Comparison of ENCODE assay signal across 13 cellular contexts in the genomic region with DNA sequence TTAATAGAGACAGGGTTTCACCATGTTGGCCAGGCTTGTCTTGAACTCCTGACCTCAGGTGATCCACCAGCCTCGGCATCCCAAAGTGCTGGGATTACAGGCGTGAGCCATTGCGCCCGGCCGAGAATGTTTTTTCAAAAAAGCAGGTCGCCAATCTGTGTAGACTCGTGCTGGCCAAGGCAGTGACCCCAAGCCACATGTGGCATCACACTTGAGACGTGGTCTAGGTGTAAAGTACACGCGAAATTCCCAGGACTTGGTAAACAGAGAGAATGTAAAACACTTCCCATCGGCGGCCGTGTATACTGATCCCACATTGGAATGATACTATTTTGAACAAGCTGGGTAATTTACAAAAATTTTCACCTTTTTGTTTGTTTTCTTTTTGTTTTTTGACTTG. TPM values are rescaled to one million over a fixed set of nuclear protein-coding genes. Genes with fewer than 3 reads are reported as not detected.
A peak's percentile ranks its signal among the peaks of the same experiment; 100 is the strongest.
DNase-seq lines count a peak whose midpoint lies in the region; ATAC-seq and TF ChIP-seq lines count a peak whose summit lies in the region.
"Had no signal": no experiment of that assay in that cellular context is flagged by ENCODE, and none has a peak within 500 bp of the region (broad histone marks: within the 10 kb centered on the region; RNA-seq: fewer than 3 reads in every experiment).

No MANE protein-coding gene starts in this region.

- DNase-seq in activated naive CD8-positive, alpha-beta T cell treated with anti-CD3 and anti-CD28 coated beads for 36 hours = no peak
- no peak for DNase-seq in activated naive CD8-positive, alpha-beta T cell treated with anti-CD3 and anti-CD28 coated beads, Interleukin-2, amount 50 U/mL, for 24 hours
- DNase-seq in endodermal cell (peak; percentile 73), smooth muscle cell (lab: John Stamatoyannopoulos, UW; ENCODE audit: unreplicated experiment) (no peak), HK-2 (ENCODE audit: unreplicated experiment) (no peak), NCI-H2107 treated with DMSO at 0.1 percent for 48 hours (lab: John Stamatoyannopoulos, UW; ENCODE audit: unreplicated experiment) (no peak)
- DNase-seq: NCI-H146, Right ventricle myocardium superior, SK-N-SH had no signal

- H3K36me3 Mint-ChIP-seq in activated naive CD8-positive, alpha-beta T cell treated with anti-CD3 and anti-CD28 coated beads for 36 hours = peaks cover 6% of the 10 kb centered on the region
- H3K36me3 Mint-ChIP-seq in activated naive CD8-positive, alpha-beta T cell treated with anti-CD3 and anti-CD28 coated beads, Interleukin-2, amount 50 U/mL, for 24 hours (ENCODE audit: low read depth) = no peaks in the 10 kb centered on the region
- peaks cover 35% of the 10 kb centered on the region for H3K36me3 Mint-ChIP-seq in endodermal cell (ENCODE audit: low read depth)

- H3K36me3 ChIP-seq in HEK293 (ENCODE audit: control insufficient read depth in 2 of 2, insufficient read depth in 1 of 2, low read length in 2 of 2) = no peaks in the 10 kb centered on the region; a peak in 1 of 3 replicates
- no peaks in the 10 kb centered on the region for H3K36me3 ChIP-seq in endodermal cell (ENCODE audit: control insufficient read depth, insufficient read depth, low read length)
- H3K36me3 ChIP-seq in smooth muscle cell (ENCODE audit: low read depth) = no peaks in the 10 kb centered on the region
- H3K36me3 ChIP-seq: HAP-1 had no signal

- no peaks in the 10 kb centered on the region for H3K79me2 ChIP-seq in smooth muscle cell (ENCODE audit: low read depth)

- H3F3A ChIP-seq in smooth muscle cell (ENCODE audit: low read depth) = peaks cover 3% of the 10 kb centered on the region

- TF ChIP-seq CTCF in HEK293 (tag by site-specific recombination; IDR thresholded peaks at IDR 0.05) (no peak), endodermal cell (conservative IDR thresholded peaks at IDR 0.05) (no peak), smooth muscle cell (IDR thresholded peaks at IDR 0.05; ENCODE audit: borderline replicate concordance, insufficient read depth, poor library complexity, severe bottlenecking) (no peak)

- H3K9me3 ChIP-seq in HEK293 (ENCODE audit: control insufficient read depth, insufficient read depth, low read depth, low read length) (no peaks in the 10 kb centered on the region), endodermal cell (ENCODE audit: control insufficient read depth, low read length) (no peaks in the 10 kb centered on the region), smooth muscle cell (replicated peaks; ENCODE audit: low read depth) (no peaks in the 10 kb centered on the region)
- H3K9me3 ChIP-seq: HAP-1, SK-N-SH had no signal

- CTCF ChIA-PET in HEK293 (lab: Yijun Ruan, JAX) = interaction anchor here (0.7 to 3.5 kb wide), 13 partner anchors 10 to 581 kb away, joined by 3 to 41 read pairs (median 8); partner anchors contain the start of gene GAA

- H3K4me2 ChIP-seq in smooth muscle cell = no peak overlapping the region
- H3K4me2 ChIP-seq: SK-N-SH had no signal

- peak overlapping the region; percentile 45 for H3K27ac Mint-ChIP-seq in activated naive CD8-positive, alpha-beta T cell treated with anti-CD3 and anti-CD28 coated beads for 36 hours
- no peak overlapping the region for H3K27ac Mint-ChIP-seq in activated naive CD8-positive, alpha-beta T cell treated with anti-CD3 and anti-CD28 coated beads, Interleukin-2, amount 50 U/mL, for 24 hours
- H3K27ac Mint-ChIP-seq in endodermal cell = no peak overlapping the region

- H3K9ac ChIP-seq in endodermal cell (ENCODE audit: extremely low read depth, low read length, poor library complexity, severe bottlenecking) (no peak overlapping the region), smooth muscle cell (ENCODE audit: low read depth) (no peak overlapping the region)
- H3K9ac ChIP-seq: SK-N-SH had no signal

- H3K4me1 Mint-ChIP-seq in activated naive CD8-positive, alpha-beta T cell treated with anti-CD3 and anti-CD28 coated beads for 36 hours = peaks cover 56% of the 10 kb centered on the region
- peaks cover 68% of the 10 kb centered on the region for H3K4me1 Mint-ChIP-seq in activated naive CD8-positive, alpha-beta T cell treated with anti-CD3 and anti-CD28 coated beads, Interleukin-2, amount 50 U/mL, for 24 hours
- peaks cover 17% of the 10 kb centered on the region for H3K4me1 Mint-ChIP-seq in endodermal cell

- H3K27me3 Mint-ChIP-seq in activated naive CD8-positive, alpha-beta T cell treated with anti-CD3 and anti-CD28 coated beads for 36 hours = no peaks in the 10 kb centered on the region
- H3K27me3 Mint-ChIP-seq in activated naive CD8-positive, alpha-beta T cell treated with anti-CD3 and anti-CD28 coated beads, Interleukin-2, amount 50 U/mL, for 24 hours = no peaks in the 10 kb centered on the region
- H3K27me3 Mint-ChIP-seq in endodermal cell (ENCODE audit: insufficient read depth) = no peaks in the 10 kb centered on the region

- no peak for ATAC-seq in activated naive CD8-positive, alpha-beta T cell treated with anti-CD3 and anti-CD28 coated beads, Interleukin-2, amount 50 U/mL, for 24 hours
- ATAC-seq in GM19467 (IDR thresholded peaks at IDR 0.05; ENCODE audit: unreplicated experiment) = no peak
- ATAC-seq: Panc1 had no signal

- POLR2A ChIA-PET in HEK293 (lab: Yijun Ruan, JAX) = interaction anchor here (0.6 to 1.6 kb wide), 2 partner anchors 155 to 242 kb away, joined by 3 to 8 read pairs; partner anchors contain the start of gene CBX4

- no peak overlapping the region for H3K4me3 ChIP-seq in HEK293 (ENCODE audit: low read depth, low read length)
- H3K4me3 ChIP-seq in endodermal cell (ENCODE audit: low read length) = no peak overlapping the region
- H3K4me3 ChIP-seq in smooth muscle cell = no peak overlapping the region
- H3K4me3 ChIP-seq: HAP-1 had no signal

- no peak overlapping the region for H3K4me3 Mint-ChIP-seq in activated naive CD8-positive, alpha-beta T cell treated with anti-CD3 and anti-CD28 coated beads for 36 hours
- no peak overlapping the region for H3K4me3 Mint-ChIP-seq in activated naive CD8-positive, alpha-beta T cell treated with anti-CD3 and anti-CD28 coated beads, Interleukin-2, amount 50 U/mL, for 24 hours
- H3K4me3 Mint-ChIP-seq in endodermal cell = no peak overlapping the region

- H2AFZ ChIP-seq in smooth muscle cell (ENCODE audit: low read depth) = no peak overlapping the region

- H4K20me1 ChIP-seq in smooth muscle cell (ENCODE audit: low read depth) = peaks cover 19% of the 10 kb centered on the region

- 96 to 98% methylated on average over 13 of the region's 13 CpGs for WGBS in endodermal cell (ENCODE audit: insufficient coverage in 1 of 2, insufficient read length in 1 of 2), 2 experiments
- 94% methylated on average over 13 of the region's 13 CpGs for WGBS in smooth muscle cell (ENCODE audit: low lambda C conversion rate)

- H3K27ac ChIP-seq in HEK293 (ENCODE audit: extremely low read depth, low read depth, low read length) = no peak overlapping the region
- no peak overlapping the region for H3K27ac ChIP-seq in endodermal cell (ENCODE audit: low read depth, low read length)
- peak overlapping the region; percentile 87 for H3K27ac ChIP-seq in smooth muscle cell (ENCODE audit: low read depth)

- H3K4me1 ChIP-seq in HEK293 (ENCODE audit: control insufficient read depth, insufficient read depth, low read length) = peaks cover 23% of the 10 kb centered on the region
- H3K4me1 ChIP-seq in endodermal cell (ENCODE audit: control insufficient read depth, insufficient read depth, low read length) = peaks cover 10% of the 10 kb centered on the region
- peaks cover 11% of the 10 kb centered on the region for H3K4me1 ChIP-seq in smooth muscle cell (ENCODE audit: low read depth)

- H3K27me3 ChIP-seq in endodermal cell (ENCODE audit: control insufficient read depth, insufficient read depth, low read length, poor library complexity, severe bottlenecking) (no peaks in the 10 kb centered on the region), smooth muscle cell (ENCODE audit: low read depth) (no peaks in the 10 kb centered on the region)

- H3K9me3 Mint-ChIP-seq in activated naive CD8-positive, alpha-beta T cell treated with anti-CD3 and anti-CD28 coated beads for 36 hours = no peaks in the 10 kb centered on the region
- no peaks in the 10 kb centered on the region for H3K9me3 Mint-ChIP-seq in activated naive CD8-positive, alpha-beta T cell treated with anti-CD3 and anti-CD28 coated beads, Interleukin-2, amount 50 U/mL, for 24 hours
- no peaks in the 10 kb centered on the region for H3K9me3 Mint-ChIP-seq in endodermal cell

TF ChIP-seq in HEK293, 187 proteins besides CTCF, POLR2A, EP300 and RAD21:
- TF ChIP-seq SCRT2 (tag by site-specific recombination; IDR thresholded peaks at IDR 0.05) (peak; percentile 9; the same call in 1 of the 2 replicates), ZNF548 (tag by site-specific recombination; IDR thresholded peaks at IDR 0.05) (peak; percentile 16; the same call in 1 of the 2 replicates), ZBTB20 (tag by site-specific recombination; IDR thresholded peaks at IDR 0.05) (no peak), SETDB1 (IDR thresholded peaks at IDR 0.05; ENCODE audit: insufficient read length, low read length) (no peak), ZNF777 (tag by site-specific recombination; IDR thresholded peaks at IDR 0.05; ENCODE audit: borderline replicate concordance) (no peak), ZNF214 (tag by site-specific recombination; IDR thresholded peaks at IDR 0.05; ENCODE audit: borderline replicate concordance) (no peak)

RNA-seq across cellular contexts. Expression of gene TBC1D16, which starts 41.1 kb away (rescaled TPM):
- 1 to 10 TPM; 8.8 to 9.0 TPM for total RNA-seq in activated naive CD8-positive, alpha-beta T cell treated with anti-CD3 and anti-CD28 coated beads for 36 hours
- total RNA-seq in endodermal cell (100 to 1,000 TPM in 1 of 2 donors, 10 to 100 TPM in 1; 88.2 to 116 TPM), smooth muscle cell (17.4 and 26.4 TPM in 2 replicates)
- polyA plus RNA-seq in endodermal cell (2013, experiment 1 of 2) = 56.3 TPM
- polyA plus RNA-seq in endodermal cell (2013, experiment 2 of 2) = 53.8 TPM
- polyA plus RNA-seq in smooth muscle cell = 22.0 and 24.6 TPM in 2 replicates

RNA-seq across cellular contexts. Expression of gene CCDC40, which starts 41.8 kb away (rescaled TPM):
- 1 to 10 TPM; 1.2 to 1.3 TPM for total RNA-seq in activated naive CD8-positive, alpha-beta T cell treated with anti-CD3 and anti-CD28 coated beads for 36 hours
- total RNA-seq in endodermal cell (10 to 100 TPM; 21.7 to 38.9 TPM), smooth muscle cell (4.2 and 5.9 TPM in 2 replicates)
- polyA plus RNA-seq in endodermal cell (2013, experiment 1 of 2) = 16.3 TPM
- polyA plus RNA-seq in endodermal cell (2013, experiment 2 of 2) = 14.2 TPM
- polyA plus RNA-seq in smooth muscle cell = 0.81 and 3.6 TPM in 2 replicates
